Comparison of ENCODE assay signal across 1 cellular context in genomic region chr19:42075364-42075615, GRCh38.
TF ChIP-seq lines count a peak whose summit lies in the region.

No MANE protein-coding gene starts in this region.

TF ChIP-seq in K562, 482 proteins besides CTCF, POLR2A, EP300 and RAD21 (continues in another document):
- TF ChIP-seq CC2D1A (IDR thresholded peaks at IDR 0.05) (0 out of 2 replicates have a peak, but pooled peaks have one; percentile 43), RFX7 (CRISPR knock-in tag; IDR thresholded peaks at IDR 0.05) (no peak), ELK1 (CRISPR knock-in tag; IDR thresholded peaks at IDR 0.05) (no peak), ZNF79 (CRISPR knock-in tag; IDR thresholded peaks at IDR 0.05; ENCODE audit: low read depth) (no peak), MEIS2 (IDR thresholded peaks at IDR 0.05; ENCODE audit: partially characterized antibody) (no peak), NR3C1 (CRISPR knock-in tag; IDR thresholded peaks at IDR 0.05) (no peak), STAT6 (CRISPR knock-in tag; IDR thresholded peaks at IDR 0.05) (no peak), CBFA2T2 (conservative IDR thresholded peaks at IDR 0.05) (no peak), BCLAF1 (IDR thresholded peaks at IDR 0.05; ENCODE audit: borderline replicate concordance in 1 of 2, control insufficient read depth in 1 of 2, low read depth in 2 of 2, low read length in 1 of 2) (no peak), RBM39 (optimal IDR thresholded peaks at IDR 0.05; ENCODE audit: low read depth, low read length) (no peak), ZNF41 (CRISPR knock-in tag; conservative IDR thresholded peaks at IDR 0.05) (no peak), AFF1 (IDR thresholded peaks at IDR 0.05; ENCODE audit: low read depth in 1 of 2, partially characterized antibody in 2 of 2) (peak; percentile 66 to 68), EWSR1 (IDR thresholded peaks at IDR 0.05; ENCODE audit: borderline replicate concordance, low read depth, partially characterized antibody) (no peak), COPS2 (conservative IDR thresholded peaks at IDR 0.05) (no peak), MCM5 (IDR thresholded peaks at IDR 0.05; ENCODE audit: low read depth) (no peak), MEF2D (tag; conservative IDR thresholded peaks at IDR 0.05; ENCODE audit: low read depth) (peak; percentile 70; the same call in 1 of the 2 replicates), FOS (IDR thresholded peaks at IDR 0.05; ENCODE audit: extremely low read depth, insufficient read length) (no peak), HDGF (IDR thresholded peaks at IDR 0.05) (no peak), WHSC1 (IDR thresholded peaks at IDR 0.05; ENCODE audit: low read length) (no peak), ZNF212 (CRISPR knock-in tag; IDR thresholded peaks at IDR 0.05) (no peak), VEZF1 (CRISPR knock-in tag; IDR thresholded peaks at IDR 0.05) (no peak), ZNF586 (CRISPR knock-in tag; conservative IDR thresholded peaks at IDR 0.05) (no peak), SRSF1 (IDR thresholded peaks at IDR 0.05; ENCODE audit: low read depth, low read length) (no peak), E2F6 (IDR thresholded peaks at IDR 0.05; ENCODE audit: borderline replicate concordance in 1 of 2, extremely low read depth in 1 of 2, insufficient read depth in 1 of 2, insufficient read length in 1 of 2, low read depth in 1 of 2, low read length in 1 of 2, poor library complexity in 1 of 2, severe bottlenecking in 1 of 2) (no peak), ZZZ3 (IDR thresholded peaks at IDR 0.05) (no peak), CBX8 (IDR thresholded peaks at IDR 0.05; ENCODE audit: borderline replicate concordance, extremely low read depth, low read depth, low read length, poor library complexity, severe bottlenecking) (no peak), MLLT1 (IDR thresholded peaks at IDR 0.05) (peak; percentile 71 to 87; a peak in 2 of 4 replicates), TCF15 (CRISPR knock-in tag; IDR thresholded peaks at IDR 0.05) (no peak), ZNF512 (tag; IDR thresholded peaks at IDR 0.05) (peak; percentile 23; the same call in 1 of the 2 replicates), SRF (CRISPR knock-in tag; IDR thresholded peaks at IDR 0.05) (no peak), KAT8 (IDR thresholded peaks at IDR 0.05; ENCODE audit: low read depth) (0 out of 2 replicates have a peak, but pooled peaks have one; percentile 79), NR0B1 (IDR thresholded peaks at IDR 0.05; ENCODE audit: partially characterized antibody) (no peak), NCOA4 (IDR thresholded peaks at IDR 0.05; ENCODE audit: partially characterized antibody) (no peak), CBX1 (IDR thresholded peaks at IDR 0.05; ENCODE audit: low read depth) (no peak), TFE3 (CRISPR knock-in tag; IDR thresholded peaks at IDR 0.05) (no peak), MTA3 (IDR thresholded peaks at IDR 0.05; ENCODE audit: borderline replicate concordance) (no peak), ZNF57 (CRISPR knock-in tag; IDR thresholded peaks at IDR 0.05) (no peak), NR2C1 (IDR thresholded peaks at IDR 0.05) (0 out of 2 replicates have a peak, but pooled peaks have one; percentile 48), NR2C1 (tag; IDR thresholded peaks at IDR 0.05) (peak; percentile 37; the same call in 1 of the 2 replicates)
